1 cellular context compared by ENCODE assay signal in the genomic region with DNA sequence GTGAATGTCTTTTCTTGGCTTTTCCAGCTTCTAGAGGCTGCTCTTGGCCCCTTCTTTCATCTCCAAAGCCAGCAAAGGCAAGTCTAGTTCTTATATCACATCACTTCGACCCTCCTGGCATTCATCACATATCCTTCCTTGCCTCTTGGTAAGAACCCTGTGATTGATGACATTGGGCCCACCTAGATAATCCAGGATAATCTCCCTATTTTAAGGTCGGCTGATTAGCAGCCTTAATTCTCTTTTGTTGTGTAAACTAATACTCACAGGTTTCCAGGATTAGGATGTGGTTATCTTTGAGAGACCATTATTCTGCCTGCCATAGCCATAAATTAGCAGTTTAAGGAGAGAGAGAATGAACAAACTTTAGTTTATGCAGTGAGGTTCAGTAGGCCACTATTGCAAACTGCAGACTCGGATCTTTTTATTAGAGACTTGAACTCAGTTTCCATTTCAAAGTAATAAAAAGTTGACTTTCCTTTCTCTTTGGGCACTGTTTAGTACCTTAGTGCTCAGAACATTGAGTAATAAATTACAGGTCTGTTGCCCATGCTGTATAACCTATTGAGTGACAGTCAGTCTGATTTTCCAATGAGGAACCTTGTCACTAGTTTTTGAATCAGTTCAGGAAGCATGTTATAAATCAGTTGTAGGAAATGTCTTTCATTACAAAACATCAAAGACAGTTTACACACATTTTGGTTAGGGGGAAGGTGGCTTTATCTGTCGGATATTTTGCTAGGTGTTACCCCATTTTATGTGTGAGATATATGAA.
TF ChIP-seq lines count a peak whose summit lies in the region.

No MANE protein-coding gene starts in this region.

TF ChIP-seq in HEK293, 187 proteins besides CTCF, POLR2A, EP300 and RAD21 (continued from another document):
- no peak for TF ChIP-seq GLI2 (tag by site-specific recombination; IDR thresholded peaks at IDR 0.05; ENCODE audit: borderline replicate concordance, low read depth)
- TF ChIP-seq ZNF354C (tag by site-specific recombination; IDR thresholded peaks at IDR 0.05; ENCODE audit: borderline replicate concordance, low read depth), result no peak
- peak; percentile 31; the same call in 1 of the 2 replicates for TF ChIP-seq ZNF266 (tag by site-specific recombination; IDR thresholded peaks at IDR 0.05; ENCODE audit: low read depth)
- peak; percentile 91 for TF ChIP-seq ZXDB (tag by site-specific recombination; IDR thresholded peaks at IDR 0.05)
- peak; percentile 58; the same call in 1 of the 2 replicates for TF ChIP-seq OSR2 (tag by site-specific recombination; IDR thresholded peaks at IDR 0.05)
- no peak for TF ChIP-seq ZNF701 (tag by site-specific recombination; IDR thresholded peaks at IDR 0.05)
- TF ChIP-seq ZNF571 (tag by site-specific recombination; IDR thresholded peaks at IDR 0.05), result no peak
- TF ChIP-seq ZNF133 (tag by site-specific recombination; IDR thresholded peaks at IDR 0.05), result no peak
- TF ChIP-seq FEZF1 (tag by site-specific recombination; IDR thresholded peaks at IDR 0.05), result peak; percentile 89
- TF ChIP-seq ZNF792 (tag by site-specific recombination; IDR thresholded peaks at IDR 0.05), result no peak
- no peak for TF ChIP-seq ZNF138 (tag by site-specific recombination; IDR thresholded peaks at IDR 0.05; ENCODE audit: borderline replicate concordance)
- TF ChIP-seq, protein P1, sequence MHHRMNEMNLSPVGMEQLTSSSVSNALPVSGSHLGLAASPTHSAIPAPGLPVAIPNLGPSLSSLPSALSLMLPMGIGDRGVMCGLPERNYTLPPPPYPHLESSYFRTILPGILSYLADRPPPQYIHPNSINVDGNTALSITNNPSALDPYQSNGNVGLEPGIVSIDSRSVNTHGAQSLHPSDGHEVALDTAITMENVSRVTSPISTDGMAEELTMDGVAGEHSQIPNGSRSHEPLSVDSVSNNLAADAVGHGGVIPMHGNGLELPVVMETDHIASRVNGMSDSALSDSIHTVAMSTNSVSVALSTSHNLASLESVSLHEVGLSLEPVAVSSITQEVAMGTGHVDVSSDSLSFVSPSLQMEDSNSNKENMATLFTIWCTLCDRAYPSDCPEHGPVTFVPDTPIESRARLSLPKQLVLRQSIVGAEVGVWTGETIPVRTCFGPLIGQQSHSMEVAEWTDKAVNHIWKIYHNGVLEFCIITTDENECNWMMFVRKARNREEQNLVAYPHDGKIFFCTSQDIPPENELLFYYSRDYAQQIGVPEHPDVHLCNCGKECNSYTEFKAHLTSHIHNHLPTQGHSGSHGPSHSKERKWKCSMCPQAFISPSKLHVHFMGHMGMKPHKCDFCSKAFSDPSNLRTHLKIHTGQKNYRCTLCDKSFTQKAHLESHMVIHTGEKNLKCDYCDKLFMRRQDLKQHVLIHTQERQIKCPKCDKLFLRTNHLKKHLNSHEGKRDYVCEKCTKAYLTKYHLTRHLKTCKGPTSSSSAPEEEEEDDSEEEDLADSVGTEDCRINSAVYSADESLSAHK (tag by site-specific recombination; IDR thresholded peaks at IDR 0.05), result peak; percentile 52; the same call in 1 of the 2 replicates
- 0 out of 2 replicates have a peak, but pooled peaks have one; percentile 34 for TF ChIP-seq KLF16 (tag by site-specific recombination; IDR thresholded peaks at IDR 0.05)
- TF ChIP-seq, protein P2, sequence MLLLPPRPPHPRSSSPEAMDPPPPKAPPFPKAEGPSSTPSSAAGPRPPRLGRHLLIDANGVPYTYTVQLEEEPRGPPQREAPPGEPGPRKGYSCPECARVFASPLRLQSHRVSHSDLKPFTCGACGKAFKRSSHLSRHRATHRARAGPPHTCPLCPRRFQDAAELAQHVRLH (tag by site-specific recombination; IDR thresholded peaks at IDR 0.05), result 0 out of 2 replicates have a peak, but pooled peaks have one; percentile 76
- no peak for TF ChIP-seq ZNF501 (tag by site-specific recombination; IDR thresholded peaks at IDR 0.05)
- no peak for TF ChIP-seq BCL11B (tag by site-specific recombination; IDR thresholded peaks at IDR 0.05; ENCODE audit: low read depth)
- TF ChIP-seq, protein P3, sequence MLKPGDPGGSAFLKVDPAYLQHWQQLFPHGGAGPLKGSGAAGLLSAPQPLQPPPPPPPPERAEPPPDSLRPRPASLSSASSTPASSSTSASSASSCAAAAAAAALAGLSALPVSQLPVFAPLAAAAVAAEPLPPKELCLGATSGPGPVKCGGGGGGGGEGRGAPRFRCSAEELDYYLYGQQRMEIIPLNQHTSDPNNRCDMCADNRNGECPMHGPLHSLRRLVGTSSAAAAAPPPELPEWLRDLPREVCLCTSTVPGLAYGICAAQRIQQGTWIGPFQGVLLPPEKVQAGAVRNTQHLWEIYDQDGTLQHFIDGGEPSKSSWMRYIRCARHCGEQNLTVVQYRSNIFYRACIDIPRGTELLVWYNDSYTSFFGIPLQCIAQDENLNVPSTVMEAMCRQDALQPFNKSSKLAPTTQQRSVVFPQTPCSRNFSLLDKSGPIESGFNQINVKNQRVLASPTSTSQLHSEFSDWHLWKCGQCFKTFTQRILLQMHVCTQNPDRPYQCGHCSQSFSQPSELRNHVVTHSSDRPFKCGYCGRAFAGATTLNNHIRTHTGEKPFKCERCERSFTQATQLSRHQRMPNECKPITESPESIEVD (tag by site-specific recombination; IDR thresholded peaks at IDR 0.05), result peak; percentile 89
- peak; percentile 64; the same call in 1 of the 2 replicates for TF ChIP-seq IKZF3 (tag by site-specific recombination; IDR thresholded peaks at IDR 0.05)
- no peak for TF ChIP-seq ZNF24 (tag by site-specific recombination; IDR thresholded peaks at IDR 0.05)
- peak; percentile 95 for TF ChIP-seq SP7 (tag by site-specific recombination; IDR thresholded peaks at IDR 0.05)
- TF ChIP-seq, protein P4, sequence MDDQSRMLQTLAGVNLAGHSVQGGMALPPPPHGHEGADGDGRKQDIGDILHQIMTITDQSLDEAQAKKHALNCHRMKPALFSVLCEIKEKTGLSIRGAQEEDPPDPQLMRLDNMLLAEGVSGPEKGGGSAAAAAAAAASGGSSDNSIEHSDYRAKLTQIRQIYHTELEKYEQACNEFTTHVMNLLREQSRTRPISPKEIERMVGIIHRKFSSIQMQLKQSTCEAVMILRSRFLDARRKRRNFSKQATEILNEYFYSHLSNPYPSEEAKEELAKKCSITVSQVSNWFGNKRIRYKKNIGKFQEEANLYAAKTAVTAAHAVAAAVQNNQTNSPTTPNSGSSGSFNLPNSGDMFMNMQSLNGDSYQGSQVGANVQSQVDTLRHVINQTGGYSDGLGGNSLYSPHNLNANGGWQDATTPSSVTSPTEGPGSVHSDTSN (CRISPR knock-in tag; IDR thresholded peaks at IDR 0.05), result no peak
- TF ChIP-seq ZNF623 (tag by site-specific recombination; IDR thresholded peaks at IDR 0.05), result 0 out of 2 replicates have a peak, but pooled peaks have one; percentile 7
- peak; percentile 43; the same call in 1 of the 2 replicates for TF ChIP-seq ZFP69B (tag by site-specific recombination; IDR thresholded peaks at IDR 0.05)
- TF ChIP-seq, protein P5, sequence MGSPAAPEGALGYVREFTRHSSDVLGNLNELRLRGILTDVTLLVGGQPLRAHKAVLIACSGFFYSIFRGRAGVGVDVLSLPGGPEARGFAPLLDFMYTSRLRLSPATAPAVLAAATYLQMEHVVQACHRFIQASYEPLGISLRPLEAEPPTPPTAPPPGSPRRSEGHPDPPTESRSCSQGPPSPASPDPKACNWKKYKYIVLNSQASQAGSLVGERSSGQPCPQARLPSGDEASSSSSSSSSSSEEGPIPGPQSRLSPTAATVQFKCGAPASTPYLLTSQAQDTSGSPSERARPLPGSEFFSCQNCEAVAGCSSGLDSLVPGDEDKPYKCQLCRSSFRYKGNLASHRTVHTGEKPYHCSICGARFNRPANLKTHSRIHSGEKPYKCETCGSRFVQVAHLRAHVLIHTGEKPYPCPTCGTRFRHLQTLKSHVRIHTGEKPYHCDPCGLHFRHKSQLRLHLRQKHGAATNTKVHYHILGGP (tag by site-specific recombination; IDR thresholded peaks at IDR 0.05), result peak; percentile 72
